Comparison of ENCODE assay signal across 22 cellular contexts in the genomic region with DNA sequence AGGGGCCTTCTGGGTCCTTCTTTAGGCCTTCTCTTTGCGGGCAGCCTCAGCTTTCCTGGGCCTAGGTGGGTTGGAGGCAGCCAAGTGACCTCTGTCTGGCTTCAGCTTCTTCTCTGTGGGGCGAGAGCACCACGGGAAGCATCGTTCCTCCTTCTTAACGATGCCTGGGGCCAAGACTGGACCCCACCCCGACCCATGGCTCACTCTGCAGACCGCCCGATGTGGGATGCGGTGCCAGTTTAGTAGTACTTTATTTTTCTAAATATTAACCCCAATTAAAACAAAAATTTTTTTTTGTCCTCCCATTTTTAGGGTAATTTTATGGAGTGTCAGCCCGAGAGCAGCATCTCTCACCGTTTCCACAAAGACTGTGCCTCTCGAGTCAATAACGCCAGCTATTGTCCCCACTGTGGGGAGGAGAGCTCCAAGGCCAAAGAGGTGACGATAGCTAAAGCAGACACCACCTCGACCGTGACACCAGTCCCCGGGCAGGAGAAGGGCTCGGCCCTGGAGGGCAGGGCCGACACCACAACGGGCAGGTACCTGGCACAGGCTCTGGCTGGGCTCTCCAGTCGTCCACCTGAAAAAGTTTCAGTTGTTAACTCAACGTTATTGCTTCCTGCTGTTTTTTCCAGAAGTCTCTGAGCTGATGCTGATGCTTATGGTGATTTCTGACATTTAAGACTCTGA.
"Had no signal": no experiment of that assay in that cellular context is flagged by ENCODE, and none has a peak within 500 bp of the region (broad histone marks: within the 10 kb centered on the region; RNA-seq: fewer than 3 reads in every experiment).

No MANE protein-coding gene starts in this region.

- ATAC-seq: gastrocnemius medialis; heart right ventricle; left lobe of liver; natural killer cell treated with Interleukin-12 subunit alpha and Interleukin-12 subunit beta and Interleukin-15 and Interleukin-18, amount 100 ng/mL, for 72 hours; sciatic nerve; stimulated activated naive B cell treated with anti-CD40 and anti-IgM and Interleukin-4, amounts not matched to agents 10 μg/mL and 1 μg/mL and 100 μg/mL, for 72 hours had no signal

- H3K27me3 ChIP-seq: dorsolateral prefrontal cortex, esophagus muscularis mucosa, gastrocnemius medialis, heart right ventricle, suprapubic skin, thyroid gland had no signal

- H3K4me3 Mint-ChIP-seq: mesothelial cell of epicardium; natural killer cell treated with Interleukin-12 subunit alpha and Interleukin-12 subunit beta and Interleukin-15 and Interleukin-18, amount 100 ng/mL, for 72 hours; stimulated activated naive B cell treated with anti-CD40 and anti-IgM and Interleukin-4, amounts not matched to agents 10 μg/mL and 1 μg/mL and 100 μg/mL, for 72 hours; type B pancreatic cell had no signal

- H3K27ac ChIP-seq: dorsolateral prefrontal cortex, esophagus muscularis mucosa, gastrocnemius medialis, heart right ventricle, skin epidermis, suprapubic skin, thyroid gland had no signal

- H3K4me1 ChIP-seq: esophagus muscularis mucosa, gastrocnemius medialis, heart right ventricle, suprapubic skin, thyroid gland had no signal

- H3K9me3 Mint-ChIP-seq: mesothelial cell of epicardium; natural killer cell treated with Interleukin-12 subunit alpha and Interleukin-12 subunit beta and Interleukin-15 and Interleukin-18, amount 100 ng/mL, for 72 hours; stimulated activated naive B cell treated with anti-CD40 and anti-IgM and Interleukin-4, amounts not matched to agents 10 μg/mL and 1 μg/mL and 100 μg/mL, for 72 hours; type B pancreatic cell had no signal

- H3K4me1 Mint-ChIP-seq: mesothelial cell of epicardium had no signal

- FAIRE-seq: endometrium, islet of Langerhans, urothelium cell line had no signal

- DNase-seq: cortex of kidney; dorsolateral prefrontal cortex; effector CD8-positive, alpha-beta T cell; gastrocnemius medialis; heart right ventricle; hypothalamus; occipital lobe; stimulated activated CD4-positive, alpha-beta T cell treated with anti-CD3 and anti-CD28 coated beads, Interleukin-2, amount 100 ng/mL, for 24 hours; stimulated activated CD4-positive, alpha-beta T cell treated with anti-CD3 and anti-CD28 coated beads, Interleukin-4, amount 100 ng/mL, for 4 hours; stimulated activated naive B cell treated with anti-CD40 and anti-IgM and Interleukin-4, amounts not matched to agents 10 μg/mL and 1 μg/mL and 100 μg/mL, for 72 hours; thyroid gland had no signal

- H3K27me3 Mint-ChIP-seq: natural killer cell treated with Interleukin-12 subunit alpha and Interleukin-12 subunit beta and Interleukin-15 and Interleukin-18, amount 100 ng/mL, for 72 hours; stimulated activated naive B cell treated with anti-CD40 and anti-IgM and Interleukin-4, amounts not matched to agents 10 μg/mL and 1 μg/mL and 100 μg/mL, for 72 hours; type B pancreatic cell had no signal

- H3K9me3 ChIP-seq: esophagus muscularis mucosa, gastrocnemius medialis, heart right ventricle, suprapubic skin, thyroid gland had no signal

- H3K4me3 ChIP-seq: dorsolateral prefrontal cortex, esophagus muscularis mucosa, gastrocnemius medialis, heart right ventricle, skin epidermis, suprapubic skin, thyroid gland had no signal

- H3K27ac Mint-ChIP-seq: mesothelial cell of epicardium; natural killer cell treated with Interleukin-12 subunit alpha and Interleukin-12 subunit beta and Interleukin-15 and Interleukin-18, amount 100 ng/mL, for 72 hours; type B pancreatic cell had no signal
